ENCODE assay signal across 8 cellular contexts in the genomic region with DNA sequence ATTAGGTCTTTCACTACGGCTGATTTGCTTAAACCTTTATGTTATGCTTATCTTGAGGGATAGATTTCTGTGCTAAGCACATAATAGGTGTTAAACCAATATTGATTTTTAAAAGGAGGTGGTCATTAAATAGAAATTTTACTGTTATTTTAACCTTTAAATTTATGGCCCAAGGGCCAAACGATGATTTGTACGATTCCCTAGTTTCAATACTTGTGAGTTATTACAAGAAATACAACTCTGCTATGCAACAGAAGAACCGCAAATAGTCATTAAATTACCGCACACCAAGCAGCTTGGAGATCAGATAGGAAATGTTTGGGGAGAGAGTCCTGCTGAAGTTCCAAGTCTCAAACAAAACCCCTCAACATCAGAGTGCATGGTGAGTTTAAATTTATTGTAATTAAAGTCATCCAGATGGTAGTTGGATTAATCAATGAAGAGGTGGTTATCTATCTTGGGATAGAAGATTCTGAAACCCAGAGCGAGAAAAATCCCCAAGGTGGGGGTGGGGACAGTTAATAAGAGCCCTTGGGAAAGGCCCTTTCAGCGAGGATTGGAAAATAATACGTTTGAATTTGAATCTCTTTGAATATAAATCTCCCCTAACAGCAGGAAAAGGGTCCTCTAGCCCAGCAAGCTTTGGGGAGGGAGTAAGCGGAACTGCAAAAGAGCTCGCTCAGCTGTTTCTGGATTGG. TPM values are rescaled to one million over a fixed set of nuclear protein-coding genes. Genes with fewer than 3 reads are reported as not detected.
A peak's percentile ranks its signal among the peaks of the same experiment; 100 is the strongest.
DNase-seq lines count a peak whose midpoint lies in the region; ATAC-seq and TF ChIP-seq lines count a peak whose summit lies in the region.

No MANE protein-coding gene starts in this region.

- H3K4me3 ChIP-seq in NB4 (ENCODE audit: low read depth, low read length) (peak overlapping the region; percentile 70), stomach (peak overlapping the region; percentile 90 to 98 (median 94))

- no peaks in the 10 kb centered on the region for H3K27me3 Mint-ChIP-seq in activated naive CD8-positive, alpha-beta T cell treated with anti-CD3 and anti-CD28 coated beads for 36 hours

- ATAC-seq in HG02588 (IDR thresholded peaks at IDR 0.05; ENCODE audit: unreplicated experiment) = no peak
- ATAC-seq in HG03045 (IDR thresholded peaks at IDR 0.05; ENCODE audit: unreplicated experiment) = no peak

- peaks cover 0 to 38% (median 23%) of the 10 kb centered on the region in 4 donors for H3K4me1 ChIP-seq in stomach

- no peaks in the 10 kb centered on the region for H3K9me3 ChIP-seq in stomach

- H3K36me3 ChIP-seq in stomach = no peaks in the 10 kb centered on the region

- H3K27me3 ChIP-seq in stomach = no peaks in the 10 kb centered on the region

- H3K4me3 Mint-ChIP-seq in activated naive CD8-positive, alpha-beta T cell treated with anti-CD3 and anti-CD28 coated beads for 36 hours = peak overlapping the region; percentile 75

- TF ChIP-seq CTCF in NB4 (IDR thresholded peaks at IDR 0.05; ENCODE audit: low read depth, low read length) (no peak), stomach (IDR thresholded peaks at IDR 0.05) (no peak)

- peaks cover 11% of the 10 kb centered on the region for H3K36me3 Mint-ChIP-seq in activated naive CD8-positive, alpha-beta T cell treated with anti-CD3 and anti-CD28 coated beads for 36 hours

- H3K9me3 Mint-ChIP-seq in activated naive CD8-positive, alpha-beta T cell treated with anti-CD3 and anti-CD28 coated beads for 36 hours = no peaks in the 10 kb centered on the region

- TF ChIP-seq POLR2A in NB4 (IDR thresholded peaks at IDR 0.05; ENCODE audit: extremely low read depth, insufficient read length) (no peak), stomach (IDR thresholded peaks at IDR 0.05) (no peak)

- peak overlapping the region; percentile 89 for H3K27ac Mint-ChIP-seq in activated naive CD8-positive, alpha-beta T cell treated with anti-CD3 and anti-CD28 coated beads for 36 hours

- peak overlapping the region; percentile 91 to 98 (median 95) for H3K27ac ChIP-seq in stomach

- 4 to 11% (median 7%) methylated on average over 10 of the region's 10 CpGs for WGBS in stomach, 5 donors

- H3K4me1 Mint-ChIP-seq in activated naive CD8-positive, alpha-beta T cell treated with anti-CD3 and anti-CD28 coated beads for 36 hours = peaks cover 29% of the 10 kb centered on the region

- DNase-seq in NCI-H345 treated with DMSO at 0.1 percent for 48 hours (lab: John Stamatoyannopoulos, UW; ENCODE audit: unreplicated experiment) (peak; percentile 61), NCI-H345 (lab: John Stamatoyannopoulos, UW) (no peak), NB4 (ENCODE audit: low read depth) (peak; percentile 51), iris pigment epithelial cell (ENCODE audit: low read depth) (peak; percentile 16), stomach (no peak)
- no peak for DNase-seq in activated naive CD8-positive, alpha-beta T cell treated with anti-CD3 and anti-CD28 coated beads for 36 hours

- intact Hi-C loops in stomach (cut with DNase I; ENCODE audit: low total_unique reads) = no loop called here

- no peak for TF ChIP-seq EP300 in stomach (IDR thresholded peaks at IDR 0.05)

RNA-seq across cellular contexts. Expression of gene QSER1, which starts 0.8 kb away (rescaled TPM):
- total RNA-seq in activated naive CD8-positive, alpha-beta T cell treated with anti-CD3 and anti-CD28 coated beads for 36 hours = 10 to 100 TPM; 11.7 to 14.8 TPM
- 10 to 100 TPM in 4 of 5 donors, 1 to 10 TPM in 1; 8.4 to 51.3 (median 37.8) TPM for total RNA-seq in stomach
- polyA plus RNA-seq in stomach = 1 to 10 TPM; 2.6 to 3.5 (median 3.5) TPM

Comparison
In these comparisons a context has a peak if more than half of its experiments do, and no peak if none do; other contexts are left out.
1. DNase-seq: peak in NCI-H345 treated with DMSO at 0.1 percent for 48 hours (single experiment), NB4 (single experiment) and iris pigment epithelial cell (single experiment); none in NCI-H345 (single experiment), activated naive CD8-positive, alpha-beta T cell treated with anti-CD3 and anti-CD28 coated beads for 36 hours (single experiment) and stomach (single experiment).